ENCODE assay signal across 7 cellular contexts in the genomic region with DNA sequence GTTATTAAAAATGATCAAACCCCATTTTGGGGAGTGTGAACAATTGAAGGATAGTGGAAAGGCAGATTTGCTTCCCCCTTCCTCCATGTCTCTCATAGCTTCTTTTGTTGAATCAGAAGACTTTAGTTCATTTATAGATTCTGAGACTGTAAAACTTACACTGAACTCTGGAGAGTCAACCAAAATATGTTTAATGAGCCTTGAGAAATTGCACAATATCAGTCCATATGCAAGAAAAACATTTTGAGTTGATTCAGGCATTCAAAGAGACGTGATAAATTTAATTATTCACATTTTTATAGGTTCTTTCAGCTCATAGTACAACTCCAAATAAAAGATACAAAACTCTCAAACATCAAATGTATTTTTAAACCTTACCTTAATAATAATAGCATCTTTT.
"Had no signal": no experiment of that assay in that cellular context is flagged by ENCODE, and none has a peak within 500 bp of the region (broad histone marks: within the 10 kb centered on the region; RNA-seq: fewer than 3 reads in every experiment).

No MANE protein-coding gene starts in this region.

- FAIRE-seq: H1, H54 had no signal

- H3K4me3 ChIP-seq: GM23338 had no signal

- DNase-seq: H9, HCEC 1CT, KG1 had no signal

- H3K27ac ChIP-seq: HL-60 had no signal

- ATAC-seq: GM23338 had no signal

- H2AFZ ChIP-seq: GM23338 had no signal

- H3K4me2 ChIP-seq: GM23338 had no signal
